1 cellular context compared by ENCODE assay signal in the genomic region with DNA sequence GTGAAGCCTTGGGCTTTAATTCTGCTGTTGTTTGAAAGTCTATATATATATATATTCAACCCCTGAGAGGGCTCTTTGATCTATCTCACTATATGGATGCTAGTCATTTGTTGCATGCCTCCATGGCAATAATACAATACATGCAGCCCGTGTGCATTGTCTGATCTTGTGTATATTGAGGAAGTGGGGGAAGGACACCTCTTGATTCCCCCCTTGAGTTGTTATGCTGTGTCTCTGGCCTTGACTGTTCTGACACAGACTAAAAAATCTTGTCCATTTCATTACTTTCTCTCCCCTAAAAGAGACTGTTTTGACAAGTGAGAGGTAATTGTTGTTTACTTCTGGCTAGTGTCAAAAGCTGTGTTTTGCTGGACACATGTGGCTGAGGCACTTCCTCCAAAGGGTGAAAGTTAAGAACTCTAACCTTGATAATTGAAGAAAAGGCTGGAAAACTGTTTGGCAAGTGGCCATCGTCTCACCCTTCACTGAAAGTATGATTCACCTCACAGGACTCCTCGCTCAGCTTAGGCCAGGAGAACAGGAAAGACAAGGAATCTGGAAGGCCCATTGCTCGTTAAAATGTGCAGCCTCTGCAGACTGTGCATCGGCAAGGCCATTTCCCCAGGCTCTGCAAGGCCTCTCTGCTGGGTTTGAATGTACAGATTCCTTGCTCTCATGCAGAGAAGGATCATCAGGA.
TF ChIP-seq lines count a peak whose summit lies in the region.

No MANE protein-coding gene starts in this region.

TF ChIP-seq in WTC11, 78 proteins besides CTCF, POLR2A, EP300 and RAD21 (continued from another document):
- TF ChIP-seq, protein P1, sequence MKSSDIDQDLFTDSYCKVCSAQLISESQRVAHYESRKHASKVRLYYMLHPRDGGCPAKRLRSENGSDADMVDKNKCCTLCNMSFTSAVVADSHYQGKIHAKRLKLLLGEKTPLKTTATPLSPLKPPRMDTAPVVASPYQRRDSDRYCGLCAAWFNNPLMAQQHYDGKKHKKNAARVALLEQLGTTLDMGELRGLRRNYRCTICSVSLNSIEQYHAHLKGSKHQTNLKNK (CRISPR knock-in tag; IDR thresholded peaks at IDR 0.05), result no peak
- no peak for TF ChIP-seq ZNF416 (CRISPR knock-in tag; IDR thresholded peaks at IDR 0.05)
